8 cellular contexts compared by ENCODE assay signal in the genomic region with DNA sequence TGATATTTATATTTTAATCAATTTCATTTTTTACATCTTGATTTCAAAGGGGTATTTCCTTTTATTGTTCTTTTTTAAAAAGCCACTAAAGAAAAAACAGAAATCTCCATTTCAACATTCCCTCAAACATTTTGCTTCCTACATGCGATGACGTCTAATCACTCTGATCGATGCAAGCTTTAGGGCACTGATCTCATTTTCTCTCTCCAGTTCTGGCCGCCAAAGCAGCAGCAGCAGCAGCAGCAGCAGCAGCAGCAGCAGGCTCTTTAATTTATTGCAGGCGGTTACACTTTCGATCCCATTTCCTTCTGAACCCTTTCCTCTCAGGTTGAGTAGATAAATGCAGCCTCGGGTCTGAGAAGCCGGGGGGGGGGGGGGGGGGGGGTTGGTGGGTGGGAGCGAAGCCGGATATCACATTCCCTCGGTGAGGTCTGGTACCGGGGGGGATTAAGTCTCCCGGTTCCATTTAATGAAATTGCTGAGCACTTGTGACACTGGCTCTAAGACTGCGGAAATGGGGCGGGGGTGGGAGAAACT. TPM values are rescaled to one million over a fixed set of nuclear protein-coding genes. Genes with fewer than 3 reads are reported as not detected.
DNase-seq lines count a peak whose midpoint lies in the region; ATAC-seq lines count a peak whose summit lies in the region.

No MANE protein-coding gene starts in this region.

- H3K27me3 ChIP-seq in ACC112 (ENCODE audit: insufficient read depth, low read length) (no peaks in the 10 kb centered on the region), ectodermal cell (ENCODE audit: control insufficient read depth, insufficient read depth, low read length, poor library complexity, severe bottlenecking) (peaks cover 21% of the 10 kb centered on the region)

- WGBS in ectodermal cell, 2 experiments: 0 to 1% methylated on average over 11 to 12 of the region's 15 CpGs

- H2AFZ ChIP-seq in ACC112 (ENCODE audit: low read length, unreplicated experiment): peak overlapping the region; percentile 62

- H3K4me3 Mint-ChIP-seq in natural killer cell treated with Interleukin-12 subunit alpha and Interleukin-12 subunit beta and Interleukin-15 and Interleukin-18, amount 100 ng/mL, for 72 hours: peak overlapping the region; percentile 25

- H3K36me3 Mint-ChIP-seq in natural killer cell treated with Interleukin-12 subunit alpha and Interleukin-12 subunit beta and Interleukin-15 and Interleukin-18, amount 100 ng/mL, for 72 hours: peaks cover 16% of the 10 kb centered on the region

- no peak overlapping the region for H3K27ac Mint-ChIP-seq in natural killer cell treated with Interleukin-12 subunit alpha and Interleukin-12 subunit beta and Interleukin-15 and Interleukin-18, amount 100 ng/mL, for 72 hours

- H3K4me1 Mint-ChIP-seq in natural killer cell treated with Interleukin-12 subunit alpha and Interleukin-12 subunit beta and Interleukin-15 and Interleukin-18, amount 100 ng/mL, for 72 hours (ENCODE audit: low read depth in 2 of 2): peaks cover 13 to 30% of the 10 kb centered on the region in 2 donors

- H3K27ac ChIP-seq in ACC112 (ENCODE audit: low read depth, low read length) (peak overlapping the region; percentile 41; the same call in 1 of the 2 replicates), ectodermal cell (ENCODE audit: insufficient read depth, low read depth, low read length, poor library complexity, severe bottlenecking) (peak overlapping the region; percentile 91)

- peaks cover 3% of the 10 kb centered on the region for H3K4me1 ChIP-seq in ACC112 (ENCODE audit: control insufficient read depth, insufficient read depth, low read length, unreplicated experiment)
- H3K4me1 ChIP-seq in ectodermal cell (ENCODE audit: control insufficient read depth, insufficient read depth, low read length): no peaks in the 10 kb centered on the region

- H3K36me3 ChIP-seq in ACC112 (ENCODE audit: insufficient read depth, low read length) (no peaks in the 10 kb centered on the region), ectodermal cell (ENCODE audit: control insufficient read depth, insufficient read depth, low read length) (no peaks in the 10 kb centered on the region)

- no peaks in the 10 kb centered on the region for H3K79me2 ChIP-seq in ACC112 (ENCODE audit: control insufficient read depth, insufficient read depth, low read length, unreplicated experiment)

- H3K9me3 Mint-ChIP-seq in natural killer cell treated with Interleukin-12 subunit alpha and Interleukin-12 subunit beta and Interleukin-15 and Interleukin-18, amount 100 ng/mL, for 72 hours: peaks cover 3% of the 10 kb centered on the region

- ATAC-seq in GM18867 (IDR thresholded peaks at IDR 0.05; ENCODE audit: unreplicated experiment) (peak; percentile 36), GM18861 (IDR thresholded peaks at IDR 0.05; ENCODE audit: unreplicated experiment) (no peak), GM19452 (IDR thresholded peaks at IDR 0.05; ENCODE audit: unreplicated experiment) (no peak)
- ATAC-seq in natural killer cell treated with Interleukin-12 subunit alpha and Interleukin-12 subunit beta and Interleukin-15 and Interleukin-18, amount 100 ng/mL, for 72 hours: no peak

- no peaks in the 10 kb centered on the region for H3K9me3 ChIP-seq in ectodermal cell (ENCODE audit: control insufficient read depth, low read length)

- DNase-seq in OCI-M1 (lab: John Stamatoyannopoulos, UW) (peak; percentile 77), SHP77 treated with DMSO at 0.1 percent for 48 hours (lab: John Stamatoyannopoulos, UW) (no peak)
- DNase-seq in natural killer cell treated with Interleukin-12 subunit alpha and Interleukin-12 subunit beta and Interleukin-15 and Interleukin-18, amount 100 ng/mL, for 72 hours (ENCODE audit: low spot score): no peak

- H3K27me3 Mint-ChIP-seq in natural killer cell treated with Interleukin-12 subunit alpha and Interleukin-12 subunit beta and Interleukin-15 and Interleukin-18, amount 100 ng/mL, for 72 hours: peaks cover 17 to 25% of the 10 kb centered on the region in 2 donors

- H3K4me3 ChIP-seq in ACC112 (ENCODE audit: low read depth, low read length) (peak overlapping the region; percentile 84), ectodermal cell (ENCODE audit: insufficient read depth, low read depth, low read length) (peak overlapping the region; percentile 48)

RNA-seq across cellular contexts. Expression of gene PCDH7, which starts 3.4 kb away (rescaled TPM):
- 14.6 TPM for polyA plus RNA-seq in ectodermal cell (2013, experiment 1 of 4)
- 12.1 TPM for polyA plus RNA-seq in ectodermal cell (2013, experiment 2 of 4)
- polyA plus RNA-seq in ectodermal cell (2013, experiment 3 of 4): 11.7 TPM
- 13.4 TPM for polyA plus RNA-seq in ectodermal cell (2013, experiment 4 of 4)
- total RNA-seq in natural killer cell treated with Interleukin-12 subunit alpha and Interleukin-12 subunit beta and Interleukin-15 and Interleukin-18, amount 100 ng/mL, for 72 hours: not detected
